Comparison of ENCODE assay signal across 1 cellular context in the genomic region with DNA sequence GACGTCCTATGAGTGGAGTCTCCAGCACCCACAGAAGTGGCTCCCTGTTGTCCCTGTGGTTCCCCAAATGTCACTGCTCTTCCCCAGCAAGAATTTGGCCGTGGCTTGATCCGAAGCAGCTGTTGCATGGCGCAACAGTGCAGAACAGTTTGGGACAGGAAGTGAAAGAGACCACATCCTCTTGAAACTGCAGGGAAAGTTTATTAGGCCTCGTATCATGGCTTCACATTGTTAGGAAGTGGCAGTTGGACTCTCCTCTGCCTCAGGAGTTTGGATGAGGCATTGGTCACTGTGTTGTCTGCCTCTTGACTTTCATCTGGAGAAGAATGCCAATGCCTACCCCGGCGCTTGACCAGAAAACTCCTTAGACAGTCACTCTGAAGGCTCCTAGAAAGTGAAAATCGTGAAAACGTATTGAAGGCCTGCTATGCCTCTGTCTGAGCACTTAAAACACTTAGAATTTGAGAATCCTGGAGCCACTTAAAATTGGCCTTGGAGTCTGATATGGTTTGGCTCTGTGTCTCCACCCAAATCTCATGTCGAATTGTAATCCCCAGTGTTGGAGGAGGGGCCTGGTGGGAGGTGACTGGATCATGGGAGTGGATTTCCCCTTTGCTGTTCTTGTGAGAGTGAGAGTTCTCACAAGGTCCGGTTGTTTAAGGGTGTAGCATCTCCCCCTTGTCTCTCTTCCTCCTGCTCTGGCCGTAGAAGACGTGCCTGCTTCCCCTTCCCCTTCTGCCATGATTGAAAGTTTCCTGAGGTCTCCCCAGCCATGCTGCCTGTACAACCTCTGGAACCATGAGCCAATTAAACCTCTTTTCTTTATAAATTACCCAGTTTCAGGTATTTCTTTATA.
TF ChIP-seq lines count a peak whose summit lies in the region.

No MANE protein-coding gene starts in this region.

TF ChIP-seq in K562, 482 proteins besides CTCF, POLR2A, EP300 and RAD21 (continued from another document and continues in another):
- TF ChIP-seq, protein P1, sequence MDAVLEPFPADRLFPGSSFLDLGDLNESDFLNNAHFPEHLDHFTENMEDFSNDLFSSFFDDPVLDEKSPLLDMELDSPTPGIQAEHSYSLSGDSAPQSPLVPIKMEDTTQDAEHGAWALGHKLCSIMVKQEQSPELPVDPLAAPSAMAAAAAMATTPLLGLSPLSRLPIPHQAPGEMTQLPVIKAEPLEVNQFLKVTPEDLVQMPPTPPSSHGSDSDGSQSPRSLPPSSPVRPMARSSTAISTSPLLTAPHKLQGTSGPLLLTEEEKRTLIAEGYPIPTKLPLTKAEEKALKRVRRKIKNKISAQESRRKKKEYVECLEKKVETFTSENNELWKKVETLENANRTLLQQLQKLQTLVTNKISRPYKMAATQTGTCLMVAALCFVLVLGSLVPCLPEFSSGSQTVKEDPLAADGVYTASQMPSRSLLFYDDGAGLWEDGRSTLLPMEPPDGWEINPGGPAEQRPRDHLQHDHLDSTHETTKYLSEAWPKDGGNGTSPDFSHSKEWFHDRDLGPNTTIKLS (IDR thresholded peaks at IDR 0.05; ENCODE audit: borderline replicate concordance, low read depth): no peak
- TF ChIP-seq TEAD2 (tag; IDR thresholded peaks at IDR 0.05) (no peak), TARDBP (IDR thresholded peaks at IDR 0.05) (no peak), POLR2G (IDR thresholded peaks at IDR 0.05; ENCODE audit: low read depth, low read length) (no peak), LCOR (CRISPR knock-in tag; IDR thresholded peaks at IDR 0.05) (no peak), ZNF263 (CRISPR knock-in tag; IDR thresholded peaks at IDR 0.05; ENCODE audit: borderline replicate concordance) (no peak), ZBTB17 (CRISPR knock-in tag; IDR thresholded peaks at IDR 0.05) (no peak), HDAC3 (IDR thresholded peaks at IDR 0.05; ENCODE audit: borderline replicate concordance, partially characterized antibody) (no peak), KLF16 (IDR thresholded peaks at IDR 0.05) (no peak), USF2 (CRISPR knock-in tag; IDR thresholded peaks at IDR 0.05) (no peak), ZNF23 (CRISPR knock-in tag; IDR thresholded peaks at IDR 0.05) (no peak), BCL6 (CRISPR knock-in tag; IDR thresholded peaks at IDR 0.05) (no peak; the same call in 1 of the 2 replicates), ETV6 (IDR thresholded peaks at IDR 0.05; ENCODE audit: borderline replicate concordance in 1 of 2, low read depth in 2 of 2, low read length in 1 of 2) (no peak), ETV6 (CRISPR knock-in tag; IDR thresholded peaks at IDR 0.05; ENCODE audit: borderline replicate concordance) (no peak), MEF2A (IDR thresholded peaks at IDR 0.05; ENCODE audit: control insufficient read depth, low read depth, low read length) (no peak), ZNF75A (CRISPR knock-in tag; IDR thresholded peaks at IDR 0.05) (no peak), CXXC5 (CRISPR knock-in tag; IDR thresholded peaks at IDR 0.05) (peak; percentile 47), TAF9B (IDR thresholded peaks at IDR 0.05; ENCODE audit: partially characterized antibody) (no peak), TOE1 (IDR thresholded peaks at IDR 0.05; ENCODE audit: borderline replicate concordance) (no peak), TOE1 (CRISPR knock-in tag; IDR thresholded peaks at IDR 0.05; ENCODE audit: borderline replicate concordance, low read depth) (no peak), ZNF583 (CRISPR knock-in tag; IDR thresholded peaks at IDR 0.05) (no peak), CHD2 (IDR thresholded peaks at IDR 0.05; ENCODE audit: low read depth, low read length) (no peak), ZNF175 (CRISPR knock-in tag; IDR thresholded peaks at IDR 0.05; ENCODE audit: low read depth) (peak; percentile 90), MAFF (IDR thresholded peaks at IDR 0.05; ENCODE audit: low read length) (no peak), RBFOX2 (IDR thresholded peaks at IDR 0.05; ENCODE audit: low read depth, low read length) (no peak), E2F4 (CRISPR knock-in tag; IDR thresholded peaks at IDR 0.05; ENCODE audit: low read depth) (no peak), CBX1 (IDR thresholded peaks at IDR 0.05; ENCODE audit: low read depth) (no peak), ZFP1 (CRISPR knock-in tag; IDR thresholded peaks at IDR 0.05) (no peak), RHOXF2B (CRISPR knock-in tag; conservative IDR thresholded peaks at IDR 0.05) (no peak), ZNF77 (CRISPR knock-in tag; IDR thresholded peaks at IDR 0.05) (no peak), CUX1 (CRISPR knock-in tag; IDR thresholded peaks at IDR 0.05) (no peak), EWSR1 (IDR thresholded peaks at IDR 0.05; ENCODE audit: borderline replicate concordance, low read depth, partially characterized antibody) (no peak), PTTG1 (tag; IDR thresholded peaks at IDR 0.05; ENCODE audit: low read depth) (no peak), ZNF584 (CRISPR knock-in tag; IDR thresholded peaks at IDR 0.05; ENCODE audit: low read depth) (peak; percentile 83), TAL1 (IDR thresholded peaks at IDR 0.05) (no peak), ZNF766 (CRISPR knock-in tag; conservative IDR thresholded peaks at IDR 0.05) (peak; percentile 58; the same call in 1 of the 2 replicates), TAF1 (IDR thresholded peaks at IDR 0.05; ENCODE audit: control insufficient read depth, extremely low read depth, insufficient read depth, low read length, severe bottlenecking) (no peak), MAZ (CRISPR knock-in tag; conservative IDR thresholded peaks at IDR 0.05 in 1 of 2, IDR thresholded peaks at IDR 0.05 in 1 of 2) (0 out of 4 replicates have a peak, but pooled peaks of 1 of the 2 experiments have one; percentile 41), PHB (CRISPR knock-in tag; IDR thresholded peaks at IDR 0.05) (no peak), HSF4 (CRISPR knock-in tag; IDR thresholded peaks at IDR 0.05; ENCODE audit: borderline replicate concordance) (no peak), ZNF551 (CRISPR knock-in tag; IDR thresholded peaks at IDR 0.05) (no peak)
- TF ChIP-seq, protein P2, sequence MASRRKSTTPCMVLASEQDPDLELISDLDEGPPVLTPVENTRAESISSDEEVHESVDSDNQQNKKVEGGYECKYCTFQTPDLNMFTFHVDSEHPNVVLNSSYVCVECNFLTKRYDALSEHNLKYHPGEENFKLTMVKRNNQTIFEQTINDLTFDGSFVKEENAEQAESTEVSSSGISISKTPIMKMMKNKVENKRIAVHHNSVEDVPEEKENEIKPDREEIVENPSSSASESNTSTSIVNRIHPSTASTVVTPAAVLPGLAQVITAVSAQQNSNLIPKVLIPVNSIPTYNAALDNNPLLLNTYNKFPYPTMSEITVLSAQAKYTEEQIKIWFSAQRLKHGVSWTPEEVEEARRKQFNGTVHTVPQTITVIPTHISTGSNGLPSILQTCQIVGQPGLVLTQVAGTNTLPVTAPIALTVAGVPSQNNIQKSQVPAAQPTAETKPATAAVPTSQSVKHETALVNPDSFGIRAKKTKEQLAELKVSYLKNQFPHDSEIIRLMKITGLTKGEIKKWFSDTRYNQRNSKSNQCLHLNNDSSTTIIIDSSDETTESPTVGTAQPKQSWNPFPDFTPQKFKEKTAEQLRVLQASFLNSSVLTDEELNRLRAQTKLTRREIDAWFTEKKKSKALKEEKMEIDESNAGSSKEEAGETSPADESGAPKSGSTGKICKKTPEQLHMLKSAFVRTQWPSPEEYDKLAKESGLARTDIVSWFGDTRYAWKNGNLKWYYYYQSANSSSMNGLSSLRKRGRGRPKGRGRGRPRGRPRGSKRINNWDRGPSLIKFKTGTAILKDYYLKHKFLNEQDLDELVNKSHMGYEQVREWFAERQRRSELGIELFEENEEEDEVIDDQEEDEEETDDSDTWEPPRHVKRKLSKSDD (conservative IDR thresholded peaks at IDR 0.05; ENCODE audit: low read length): no peak
- TF ChIP-seq, protein P3, sequence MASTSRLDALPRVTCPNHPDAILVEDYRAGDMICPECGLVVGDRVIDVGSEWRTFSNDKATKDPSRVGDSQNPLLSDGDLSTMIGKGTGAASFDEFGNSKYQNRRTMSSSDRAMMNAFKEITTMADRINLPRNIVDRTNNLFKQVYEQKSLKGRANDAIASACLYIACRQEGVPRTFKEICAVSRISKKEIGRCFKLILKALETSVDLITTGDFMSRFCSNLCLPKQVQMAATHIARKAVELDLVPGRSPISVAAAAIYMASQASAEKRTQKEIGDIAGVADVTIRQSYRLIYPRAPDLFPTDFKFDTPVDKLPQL (IDR thresholded peaks at IDR 0.05; ENCODE audit: extremely low read depth, insufficient read length): no peak
- TF ChIP-seq, protein P4, sequence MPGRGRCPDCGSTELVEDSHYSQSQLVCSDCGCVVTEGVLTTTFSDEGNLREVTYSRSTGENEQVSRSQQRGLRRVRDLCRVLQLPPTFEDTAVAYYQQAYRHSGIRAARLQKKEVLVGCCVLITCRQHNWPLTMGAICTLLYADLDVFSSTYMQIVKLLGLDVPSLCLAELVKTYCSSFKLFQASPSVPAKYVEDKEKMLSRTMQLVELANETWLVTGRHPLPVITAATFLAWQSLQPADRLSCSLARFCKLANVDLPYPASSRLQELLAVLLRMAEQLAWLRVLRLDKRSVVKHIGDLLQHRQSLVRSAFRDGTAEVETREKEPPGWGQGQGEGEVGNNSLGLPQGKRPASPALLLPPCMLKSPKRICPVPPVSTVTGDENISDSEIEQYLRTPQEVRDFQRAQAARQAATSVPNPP (IDR thresholded peaks at IDR 0.05; ENCODE audit: borderline replicate concordance, insufficient read depth, insufficient read length): no peak
- TF ChIP-seq, protein P5, sequence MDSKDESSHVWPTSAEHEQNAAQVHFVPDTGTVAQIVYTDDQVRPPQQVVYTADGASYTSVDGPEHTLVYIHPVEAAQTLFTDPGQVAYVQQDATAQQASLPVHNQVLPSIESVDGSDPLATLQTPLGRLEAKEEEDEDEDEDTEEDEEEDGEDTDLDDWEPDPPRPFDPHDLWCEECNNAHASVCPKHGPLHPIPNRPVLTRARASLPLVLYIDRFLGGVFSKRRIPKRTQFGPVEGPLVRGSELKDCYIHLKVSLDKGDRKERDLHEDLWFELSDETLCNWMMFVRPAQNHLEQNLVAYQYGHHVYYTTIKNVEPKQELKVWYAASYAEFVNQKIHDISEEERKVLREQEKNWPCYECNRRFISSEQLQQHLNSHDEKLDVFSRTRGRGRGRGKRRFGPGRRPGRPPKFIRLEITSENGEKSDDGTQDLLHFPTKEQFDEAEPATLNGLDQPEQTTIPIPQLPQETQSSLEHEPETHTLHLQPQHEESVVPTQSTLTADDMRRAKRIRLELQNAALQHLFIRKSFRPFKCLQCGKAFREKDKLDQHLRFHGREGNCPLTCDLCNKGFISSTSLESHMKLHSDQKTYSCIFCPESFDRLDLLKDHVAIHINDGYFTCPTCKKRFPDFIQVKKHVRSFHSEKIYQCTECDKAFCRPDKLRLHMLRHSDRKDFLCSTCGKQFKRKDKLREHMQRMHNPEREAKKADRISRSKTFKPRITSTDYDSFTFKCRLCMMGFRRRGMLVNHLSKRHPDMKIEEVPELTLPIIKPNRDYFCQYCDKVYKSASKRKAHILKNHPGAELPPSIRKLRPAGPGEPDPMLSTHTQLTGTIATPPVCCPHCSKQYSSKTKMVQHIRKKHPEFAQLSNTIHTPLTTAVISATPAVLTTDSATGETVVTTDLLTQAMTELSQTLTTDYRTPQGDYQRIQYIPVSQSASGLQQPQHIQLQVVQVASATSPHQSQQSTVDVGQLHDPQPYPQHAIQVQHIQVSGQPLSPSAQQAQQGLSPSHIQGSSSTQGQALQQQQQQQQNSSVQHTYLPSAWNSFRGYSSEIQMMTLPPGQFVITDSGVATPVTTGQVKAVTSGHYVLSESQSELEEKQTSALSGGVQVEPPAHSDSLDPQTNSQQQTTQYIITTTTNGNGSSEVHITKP (IDR thresholded peaks at IDR 0.05; ENCODE audit: partially characterized antibody): no peak
